ENCODE assay signal across 16 cellular contexts in genomic region chr4:20520901-20521300, GRCh38.
DNase-seq lines count a peak whose midpoint lies in the region; ATAC-seq, FAIRE-seq and TF ChIP-seq lines count a peak whose summit lies in the region.
"Had no signal": no experiment of that assay in that cellular context is flagged by ENCODE, and none has a peak within 500 bp of the region (broad histone marks: within the 10 kb centered on the region; RNA-seq: fewer than 3 reads in every experiment).

No MANE protein-coding gene starts in this region.

- H3K4me1 ChIP-seq in tibial nerve, result no peaks in the 10 kb centered on the region
- H3K4me1 ChIP-seq: BLaER1 had no signal

- TF ChIP-seq CTCF in tibial nerve (IDR thresholded peaks at IDR 0.05), result no peak

- H3K4me3 Mint-ChIP-seq in activated T-helper 17 cell treated with anti-CD3 and anti-CD28 coated beads, Interleukin-2, amount 50 U/mL, for 72 hours, result no peak overlapping the region
- H3K4me3 Mint-ChIP-seq: brain; stimulated activated memory B cell treated with anti-CD40 and anti-IgM and Interleukin-4, amounts not matched to agents 10 μg/mL and 1 μg/mL and 100 μg/mL, for 72 hours had no signal

- peak; percentile 75 for DNase-seq in EH (ENCODE audit: low read depth)
- DNase-seq in RCC 7860 (ENCODE audit: low spot score), result peak; percentile 80
- DNase-seq in epidermal melanocyte (ENCODE audit: insufficient read length, low spot score), result peak; percentile 23
- DNase-seq in myocyte (ENCODE audit: low read depth), result peak; percentile 61
- DNase-seq in activated naive CD4-positive, alpha-beta T cell treated with anti-CD3 and anti-CD28 coated beads, Interleukin-2, amount 50 U/mL, for 16 hours, result no peak
- DNase-seq in NCI-H1105 (lab: John Stamatoyannopoulos, UW), result no peak
- no peak for DNase-seq in tibial nerve (ENCODE audit: low spot score in 2 of 2)
- DNase-seq: activated CD4-positive, alpha-beta T cell treated with anti-CD3 and anti-CD28 coated beads, Interleukin-2, amount 50 U/mL, for 48 hours; midbrain; NCI-H526 treated with DMSO at 0.1 percent for 48 hours; RPMI8226 had no signal

- H3K9me3 Mint-ChIP-seq in activated T-helper 17 cell treated with anti-CD3 and anti-CD28 coated beads, Interleukin-2, amount 50 U/mL, for 72 hours, result no peaks in the 10 kb centered on the region
- H3K9me3 Mint-ChIP-seq: brain; stimulated activated memory B cell treated with anti-CD40 and anti-IgM and Interleukin-4, amounts not matched to agents 10 μg/mL and 1 μg/mL and 100 μg/mL, for 72 hours had no signal

- H3K36me3 Mint-ChIP-seq in activated T-helper 17 cell treated with anti-CD3 and anti-CD28 coated beads, Interleukin-2, amount 50 U/mL, for 72 hours (ENCODE audit: low read depth), result no peaks in the 10 kb centered on the region
- H3K36me3 Mint-ChIP-seq: stimulated activated memory B cell treated with anti-CD40 and anti-IgM and Interleukin-4, amounts not matched to agents 10 μg/mL and 1 μg/mL and 100 μg/mL, for 72 hours had no signal

- FAIRE-seq in RCC 7860 (lab: Jason Lieb, UNC), result peak; percentile 94

- no peak overlapping the region for H3K4me3 ChIP-seq in tibial nerve
- H3K4me3 ChIP-seq: BLaER1 had no signal

- WGBS in tibial nerve, 2 donors, result 79 to 83% methylated on average over 1 of the region's 1 CpG

- no peaks in the 10 kb centered on the region for H3K27me3 ChIP-seq in tibial nerve
- H3K27me3 ChIP-seq: BLaER1 had no signal

- no peaks in the 10 kb centered on the region for H3K9me3 ChIP-seq in tibial nerve
- H3K9me3 ChIP-seq: BLaER1 had no signal

- no peak for TF ChIP-seq EP300 in tibial nerve (IDR thresholded peaks at IDR 0.05)

- no peak overlapping the region for H3K27ac Mint-ChIP-seq in activated T-helper 17 cell treated with anti-CD3 and anti-CD28 coated beads, Interleukin-2, amount 50 U/mL, for 72 hours
- H3K27ac Mint-ChIP-seq: brain; stimulated activated memory B cell treated with anti-CD40 and anti-IgM and Interleukin-4, amounts not matched to agents 10 μg/mL and 1 μg/mL and 100 μg/mL, for 72 hours had no signal

- ATAC-seq in activated T-helper 17 cell treated with anti-CD3 and anti-CD28 coated beads, Interleukin-2, amount 50 U/mL, for 72 hours (replicated peaks), result no peak
- ATAC-seq: stimulated activated memory B cell treated with anti-CD40 and anti-IgM and Interleukin-4, amounts not matched to agents 10 μg/mL and 1 μg/mL and 100 μg/mL, for 72 hours had no signal

- H3K27me3 Mint-ChIP-seq in activated T-helper 17 cell treated with anti-CD3 and anti-CD28 coated beads, Interleukin-2, amount 50 U/mL, for 72 hours, result no peaks in the 10 kb centered on the region
- H3K27me3 Mint-ChIP-seq: brain; progenitor cell of endocrine pancreas; stimulated activated memory B cell treated with anti-CD40 and anti-IgM and Interleukin-4, amounts not matched to agents 10 μg/mL and 1 μg/mL and 100 μg/mL, for 72 hours had no signal

- H3K4me1 Mint-ChIP-seq in activated T-helper 17 cell treated with anti-CD3 and anti-CD28 coated beads, Interleukin-2, amount 50 U/mL, for 72 hours, result no peaks in the 10 kb centered on the region
- H3K4me1 Mint-ChIP-seq: brain; stimulated activated memory B cell treated with anti-CD40 and anti-IgM and Interleukin-4, amounts not matched to agents 10 μg/mL and 1 μg/mL and 100 μg/mL, for 72 hours had no signal

- H3K27ac ChIP-seq in tibial nerve, result no peak overlapping the region
- H3K27ac ChIP-seq: BLaER1 had no signal

- peaks cover 0 to 4% (median 0%) of the 10 kb centered on the region in 3 donors for H3K36me3 ChIP-seq in tibial nerve
- H3K36me3 ChIP-seq: BLaER1 had no signal

- TF ChIP-seq POLR2A in tibial nerve (IDR thresholded peaks at IDR 0.05), result no peak

Comparison
In these comparisons a context has a peak if more than half of its experiments do, and no peak if none do; other contexts are left out.
1. DNase-seq: peak in EH (single experiment), RCC 7860 (single experiment), epidermal melanocyte (single experiment) and myocyte (single experiment); none in activated naive CD4-positive, alpha-beta T cell treated with anti-CD3 and anti-CD28 coated beads, Interleukin-2, amount 50 U/mL, for 16 hours (single experiment), NCI-H1105 (single experiment) and tibial nerve (0 of 2).